In the genomic region with DNA sequence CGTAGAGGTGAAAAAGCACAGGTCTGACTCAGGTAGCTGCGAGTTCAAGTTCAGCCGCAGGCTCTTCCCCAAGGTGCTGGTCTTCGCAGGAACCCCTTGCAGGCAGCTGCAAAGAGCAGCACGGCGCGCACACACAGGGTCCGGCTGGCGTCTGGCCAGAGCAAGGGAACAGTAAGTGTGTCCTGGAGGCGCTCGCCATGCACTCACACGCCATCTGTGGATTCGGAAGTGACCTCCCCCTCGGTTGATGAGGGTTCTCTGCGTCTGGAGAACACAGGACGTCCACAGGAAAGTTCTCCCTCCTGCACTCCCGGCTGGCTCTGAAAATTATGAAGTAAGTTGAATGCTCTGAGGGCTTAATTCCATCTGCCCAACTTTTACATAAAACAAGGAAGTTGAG, we compare ENCODE assay signal across 1 cellular context.
TF ChIP-seq lines count a peak whose summit lies in the region.

No MANE protein-coding gene starts in this region.

TF ChIP-seq in GM23338, 12 proteins besides CTCF, POLR2A, EP300 and RAD21 (continued from another document):
- TF ChIP-seq, protein P1, sequence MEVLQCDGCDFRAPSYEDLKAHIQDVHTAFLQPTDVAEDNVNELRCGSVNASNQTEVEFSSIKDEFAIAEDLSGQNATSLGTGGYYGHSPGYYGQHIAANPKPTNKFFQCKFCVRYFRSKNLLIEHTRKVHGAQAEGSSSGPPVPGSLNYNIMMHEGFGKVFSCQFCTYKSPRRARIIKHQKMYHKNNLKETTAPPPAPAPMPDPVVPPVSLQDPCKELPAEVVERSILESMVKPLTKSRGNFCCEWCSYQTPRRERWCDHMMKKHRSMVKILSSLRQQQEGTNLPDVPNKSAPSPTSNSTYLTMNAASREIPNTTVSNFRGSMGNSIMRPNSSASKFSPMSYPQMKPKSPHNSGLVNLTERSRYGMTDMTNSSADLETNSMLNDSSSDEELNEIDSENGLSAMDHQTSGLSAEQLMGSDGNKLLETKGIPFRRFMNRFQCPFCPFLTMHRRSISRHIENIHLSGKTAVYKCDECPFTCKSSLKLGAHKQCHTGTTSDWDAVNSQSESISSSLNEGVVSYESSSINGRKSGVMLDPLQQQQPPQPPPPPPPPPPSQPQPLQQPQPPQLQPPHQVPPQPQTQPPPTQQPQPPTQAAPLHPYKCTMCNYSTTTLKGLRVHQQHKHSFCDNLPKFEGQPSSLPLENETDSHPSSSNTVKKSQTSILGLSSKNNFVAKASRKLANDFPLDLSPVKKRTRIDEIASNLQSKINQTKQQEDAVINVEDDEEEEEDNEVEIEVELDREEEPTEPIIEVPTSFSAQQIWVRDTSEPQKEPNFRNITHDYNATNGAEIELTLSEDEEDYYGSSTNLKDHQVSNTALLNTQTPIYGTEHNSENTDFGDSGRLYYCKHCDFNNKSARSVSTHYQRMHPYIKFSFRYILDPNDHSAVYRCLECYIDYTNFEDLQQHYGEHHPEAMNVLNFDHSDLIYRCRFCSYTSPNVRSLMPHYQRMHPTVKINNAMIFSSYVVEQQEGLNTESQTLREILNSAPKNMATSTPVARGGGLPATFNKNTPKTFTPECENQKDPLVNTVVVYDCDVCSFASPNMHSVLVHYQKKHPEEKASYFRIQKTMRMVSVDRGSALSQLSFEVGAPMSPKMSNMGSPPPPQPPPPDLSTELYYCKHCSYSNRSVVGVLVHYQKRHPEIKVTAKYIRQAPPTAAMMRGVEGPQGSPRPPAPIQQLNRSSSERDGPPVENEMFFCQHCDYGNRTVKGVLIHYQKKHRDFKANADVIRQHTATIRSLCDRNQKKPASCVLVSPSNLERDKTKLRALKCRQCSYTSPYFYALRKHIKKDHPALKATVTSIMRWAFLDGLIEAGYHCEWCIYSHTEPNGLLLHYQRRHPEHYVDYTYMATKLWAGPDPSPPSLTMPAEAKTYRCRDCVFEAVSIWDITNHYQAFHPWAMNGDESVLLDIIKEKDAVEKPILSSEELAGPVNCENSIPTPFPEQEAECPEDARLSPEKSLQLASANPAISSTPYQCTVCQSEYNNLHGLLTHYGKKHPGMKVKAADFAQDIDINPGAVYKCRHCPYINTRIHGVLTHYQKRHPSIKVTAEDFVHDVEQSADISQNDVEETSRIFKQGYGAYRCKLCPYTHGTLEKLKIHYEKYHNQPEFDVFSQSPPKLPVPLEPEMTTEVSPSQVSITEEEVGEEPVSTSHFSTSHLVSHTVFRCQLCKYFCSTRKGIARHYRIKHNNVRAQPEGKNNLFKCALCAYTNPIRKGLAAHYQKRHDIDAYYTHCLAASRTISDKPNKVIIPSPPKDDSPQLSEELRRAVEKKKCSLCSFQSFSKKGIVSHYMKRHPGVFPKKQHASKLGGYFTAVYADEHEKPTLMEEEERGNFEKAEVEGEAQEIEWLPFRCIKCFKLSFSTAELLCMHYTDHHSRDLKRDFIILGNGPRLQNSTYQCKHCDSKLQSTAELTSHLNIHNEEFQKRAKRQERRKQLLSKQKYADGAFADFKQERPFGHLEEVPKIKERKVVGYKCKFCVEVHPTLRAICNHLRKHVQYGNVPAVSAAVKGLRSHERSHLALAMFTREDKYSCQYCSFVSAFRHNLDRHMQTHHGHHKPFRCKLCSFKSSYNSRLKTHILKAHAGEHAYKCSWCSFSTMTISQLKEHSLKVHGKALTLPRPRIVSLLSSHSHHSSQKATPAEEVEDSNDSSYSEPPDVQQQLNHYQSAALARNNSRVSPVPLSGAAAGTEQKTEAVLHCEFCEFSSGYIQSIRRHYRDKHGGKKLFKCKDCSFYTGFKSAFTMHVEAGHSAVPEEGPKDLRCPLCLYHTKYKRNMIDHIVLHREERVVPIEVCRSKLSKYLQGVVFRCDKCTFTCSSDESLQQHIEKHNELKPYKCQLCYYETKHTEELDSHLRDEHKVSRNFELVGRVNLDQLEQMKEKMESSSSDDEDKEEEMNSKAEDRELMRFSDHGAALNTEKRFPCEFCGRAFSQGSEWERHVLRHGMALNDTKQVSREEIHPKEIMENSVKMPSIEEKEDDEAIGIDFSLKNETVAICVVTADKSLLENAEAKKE (CRISPR knock-in tag; IDR thresholded peaks at IDR 0.05): no peak
- TF ChIP-seq ZNF114 (CRISPR knock-in tag; IDR thresholded peaks at IDR 0.05) (no peak), ZNF331 (CRISPR knock-in tag; IDR thresholded peaks at IDR 0.05; ENCODE audit: low read depth) (no peak), EZH2 (IDR thresholded peaks at IDR 0.05; ENCODE audit: low read depth, unreplicated experiment) (no peak)
- TF ChIP-seq, protein P2, sequence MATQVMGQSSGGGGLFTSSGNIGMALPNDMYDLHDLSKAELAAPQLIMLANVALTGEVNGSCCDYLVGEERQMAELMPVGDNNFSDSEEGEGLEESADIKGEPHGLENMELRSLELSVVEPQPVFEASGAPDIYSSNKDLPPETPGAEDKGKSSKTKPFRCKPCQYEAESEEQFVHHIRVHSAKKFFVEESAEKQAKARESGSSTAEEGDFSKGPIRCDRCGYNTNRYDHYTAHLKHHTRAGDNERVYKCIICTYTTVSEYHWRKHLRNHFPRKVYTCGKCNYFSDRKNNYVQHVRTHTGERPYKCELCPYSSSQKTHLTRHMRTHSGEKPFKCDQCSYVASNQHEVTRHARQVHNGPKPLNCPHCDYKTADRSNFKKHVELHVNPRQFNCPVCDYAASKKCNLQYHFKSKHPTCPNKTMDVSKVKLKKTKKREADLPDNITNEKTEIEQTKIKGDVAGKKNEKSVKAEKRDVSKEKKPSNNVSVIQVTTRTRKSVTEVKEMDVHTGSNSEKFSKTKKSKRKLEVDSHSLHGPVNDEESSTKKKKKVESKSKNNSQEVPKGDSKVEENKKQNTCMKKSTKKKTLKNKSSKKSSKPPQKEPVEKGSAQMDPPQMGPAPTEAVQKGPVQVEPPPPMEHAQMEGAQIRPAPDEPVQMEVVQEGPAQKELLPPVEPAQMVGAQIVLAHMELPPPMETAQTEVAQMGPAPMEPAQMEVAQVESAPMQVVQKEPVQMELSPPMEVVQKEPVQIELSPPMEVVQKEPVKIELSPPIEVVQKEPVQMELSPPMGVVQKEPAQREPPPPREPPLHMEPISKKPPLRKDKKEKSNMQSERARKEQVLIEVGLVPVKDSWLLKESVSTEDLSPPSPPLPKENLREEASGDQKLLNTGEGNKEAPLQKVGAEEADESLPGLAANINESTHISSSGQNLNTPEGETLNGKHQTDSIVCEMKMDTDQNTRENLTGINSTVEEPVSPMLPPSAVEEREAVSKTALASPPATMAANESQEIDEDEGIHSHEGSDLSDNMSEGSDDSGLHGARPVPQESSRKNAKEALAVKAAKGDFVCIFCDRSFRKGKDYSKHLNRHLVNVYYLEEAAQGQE (IDR thresholded peaks at IDR 0.05; ENCODE audit: unreplicated experiment): no peak
